In the genomic region with DNA sequence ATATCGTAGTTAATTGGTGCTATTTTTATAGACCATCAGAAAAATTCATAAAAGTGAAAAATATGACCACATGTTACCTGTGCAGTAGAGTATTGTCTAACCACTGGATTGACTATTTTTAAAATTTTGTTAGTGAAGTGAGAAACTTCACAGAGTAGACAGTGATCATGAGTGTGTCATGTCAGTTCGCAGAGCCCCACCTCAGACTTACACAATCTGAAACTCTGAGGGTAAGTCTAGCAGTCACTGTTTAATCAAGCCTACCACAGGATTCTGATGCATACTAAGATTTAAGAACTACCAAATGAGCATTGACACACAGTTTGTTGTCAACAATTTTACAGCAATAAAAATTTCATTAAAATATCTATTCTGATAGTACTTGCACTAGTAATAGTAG, we compare ENCODE assay signal across 27 cellular contexts.
DNase-seq lines count a peak whose midpoint lies in the region; ATAC-seq, FAIRE-seq and TF ChIP-seq lines count a peak whose summit lies in the region.
"Had no signal": no experiment of that assay in that cellular context is flagged by ENCODE, and none has a peak within 500 bp of the region (broad histone marks: within the 10 kb centered on the region; RNA-seq: fewer than 3 reads in every experiment).

No MANE protein-coding gene starts in this region.

- FAIRE-seq in H54 (lab: Jason Lieb, UNC): no peak

- H3K36me3 Mint-ChIP-seq in activated CD4-positive, alpha-beta T cell treated with anti-CD3 and anti-CD28 coated beads for 36 hours (ENCODE audit: low read depth): peaks cover 8% of the 10 kb centered on the region
- no peaks in the 10 kb centered on the region for H3K36me3 Mint-ChIP-seq in chondrocyte (ENCODE audit: low read depth)

- no peak for TF ChIP-seq CTCF in chondrocyte (IDR thresholded peaks at IDR 0.05)

- no peak overlapping the region for H3K4me3 Mint-ChIP-seq in activated CD4-positive, alpha-beta T cell treated with anti-CD3 and anti-CD28 coated beads for 36 hours
- H3K4me3 Mint-ChIP-seq in chondrocyte (ENCODE audit: unreplicated experiment): no peak overlapping the region
- H3K4me3 Mint-ChIP-seq: activated CD4-positive, alpha-beta memory T cell treated with anti-CD3 and anti-CD28 coated beads, Interleukin-2, amount 10 ng/mL, durations not matched to agents 7 days and 5 days; activated naive CD4-positive, alpha-beta T cell treated with anti-CD3 and anti-CD28 coated beads, Interleukin-2, amount 50 U/mL, for 24 hours; HFFc6; neural crest cell had no signal

- H3K27me3 Mint-ChIP-seq in activated CD4-positive, alpha-beta T cell treated with anti-CD3 and anti-CD28 coated beads for 36 hours: no peaks in the 10 kb centered on the region
- H3K27me3 Mint-ChIP-seq in chondrocyte (ENCODE audit: low read depth): no peaks in the 10 kb centered on the region
- H3K27me3 Mint-ChIP-seq: activated CD4-positive, alpha-beta memory T cell treated with anti-CD3 and anti-CD28 coated beads, Interleukin-2, amount 10 ng/mL, durations not matched to agents 7 days and 5 days; activated naive CD4-positive, alpha-beta T cell treated with anti-CD3 and anti-CD28 coated beads, Interleukin-2, amount 50 U/mL, for 24 hours had no signal

- CTCF ChIA-PET in activated CD4-positive, alpha-beta T cell treated with anti-CD3 and anti-CD28 coated beads for 36 hours (lab: Charles Lee): no interaction called here

- no peaks in the 10 kb centered on the region for H3K4me1 Mint-ChIP-seq in activated CD4-positive, alpha-beta T cell treated with anti-CD3 and anti-CD28 coated beads for 36 hours
- no peaks in the 10 kb centered on the region for H3K4me1 Mint-ChIP-seq in chondrocyte (ENCODE audit: low read depth)
- H3K4me1 Mint-ChIP-seq: activated CD4-positive, alpha-beta memory T cell treated with anti-CD3 and anti-CD28 coated beads, Interleukin-2, amount 10 ng/mL, durations not matched to agents 7 days and 5 days; activated naive CD4-positive, alpha-beta T cell treated with anti-CD3 and anti-CD28 coated beads, Interleukin-2, amount 50 U/mL, for 24 hours; neural crest cell had no signal

- POLR2A ChIA-PET in activated CD4-positive, alpha-beta T cell treated with anti-CD3 and anti-CD28 coated beads for 36 hours (lab: Charles Lee): no interaction called here

- intact Hi-C loops in activated CD4-positive, alpha-beta T cell treated with anti-CD3 and anti-CD28 coated beads for 36 hours (cut with DNase I, micrococcal nuclease): no loop called here

- no peak overlapping the region for H3K27ac Mint-ChIP-seq in activated CD4-positive, alpha-beta T cell treated with anti-CD3 and anti-CD28 coated beads for 36 hours
- H3K27ac Mint-ChIP-seq in chondrocyte (ENCODE audit: unreplicated experiment): no peak overlapping the region
- H3K27ac Mint-ChIP-seq: activated CD4-positive, alpha-beta memory T cell treated with anti-CD3 and anti-CD28 coated beads, Interleukin-2, amount 10 ng/mL, durations not matched to agents 7 days and 5 days; activated naive CD4-positive, alpha-beta T cell treated with anti-CD3 and anti-CD28 coated beads, Interleukin-2, amount 50 U/mL, for 24 hours; HFFc6 had no signal

- TF ChIP-seq POLR2A in H54 (IDR thresholded peaks at IDR 0.05; ENCODE audit: low read depth, low read length): no peak

- peaks cover 11% of the 10 kb centered on the region for H3K9me3 Mint-ChIP-seq in activated CD4-positive, alpha-beta T cell treated with anti-CD3 and anti-CD28 coated beads for 36 hours (ENCODE audit: low read depth)
- peaks cover 10% of the 10 kb centered on the region for H3K9me3 Mint-ChIP-seq in chondrocyte (ENCODE audit: low read depth)

- ATAC-seq in activated CD4-positive, alpha-beta T cell treated with anti-CD3 and anti-CD28 coated beads for 36 hours: peak; percentile 26
- peak; percentile 51 for ATAC-seq in HG02678 (IDR thresholded peaks at IDR 0.05; ENCODE audit: unreplicated experiment)
- peak; percentile 75 for ATAC-seq in HG03457 (IDR thresholded peaks at IDR 0.05; ENCODE audit: unreplicated experiment)
- ATAC-seq: heart right ventricle had no signal

- DNase-seq in activated CD4-positive, alpha-beta T cell treated with anti-CD3 and anti-CD28 coated beads for 36 hours: no peak
- no peak for DNase-seq in activated CD4-positive, alpha-beta T cell treated with anti-CD3 and anti-CD28 coated beads, Interleukin-2, amount 50 U/mL, for 4 hours
- DNase-seq in SKM-1 (lab: John Stamatoyannopoulos, UW; ENCODE audit: unreplicated experiment) (no peak), H54 (ENCODE audit: insufficient read length, low spot score) (no peak), DMS79 (lab: John Stamatoyannopoulos, UW) (no peak), chondrocyte (ENCODE audit: low spot score) (no peak)
- DNase-seq: 8988T; activated CD4-positive, alpha-beta memory T cell treated with anti-CD3 and anti-CD28 coated beads, Interleukin-2, amount 10 ng/mL, durations not matched to agents 7 days and 5 days; activated CD8-positive, alpha-beta memory T cell treated with anti-CD3 and anti-CD28 coated beads, Interleukin-2, amount 50 U/mL, for 4 hours; anterior cingulate cortex; C1 segment of cervical spinal cord; COR-L47; foreskin melanocyte; heart right ventricle; HFFc6; MM.1S; NCI-H1105 treated with DMSO at 0.1 percent for 48 hours; NCI-H187 treated with DMSO at 0.1 percent for 48 hours; NCI-H2171 treated with DMSO at 0.1 percent for 48 hours; NCI-H510A; ovary; stimulated activated CD4-positive, alpha-beta T cell treated with anti-CD3 and anti-CD28 coated beads, Interleukin-4, amount 100 ng/mL, for 24 hours; transverse colon had no signal
